In genomic region chr16:19936431-19936830, GRCh38 we compare ENCODE assay signal across 25 cellular contexts.
"Had no signal": no experiment of that assay in that cellular context is flagged by ENCODE, and none has a peak within 500 bp of the region (broad histone marks: within the 10 kb centered on the region; RNA-seq: fewer than 3 reads in every experiment).

No MANE protein-coding gene starts in this region.

- H3K27ac ChIP-seq: dorsolateral prefrontal cortex, gastroesophageal sphincter, neutrophil, right lobe of liver, tibial nerve had no signal

- H3K27ac Mint-ChIP-seq: activated T-cell treated with anti-CD3 and anti-CD28 coated beads, Interleukin-2, amount 50 U/mL, for 72 hours; nephron; progenitor cell of endocrine pancreas; WTC11 had no signal

- H3K9me3 ChIP-seq: gastroesophageal sphincter, neutrophil, right lobe of liver, tibial nerve had no signal

- DNase-seq: activated CD4-positive, alpha-beta T cell treated with anti-CD3 and anti-CD28 coated beads for 1 hour; activated CD4-positive, alpha-beta T cell treated with anti-CD3 and anti-CD28 coated beads, Interleukin-2, amount 50 U/mL, for 1 hour; activated naive CD4-positive, alpha-beta T cell; activated T-cell treated with anti-CD3 and anti-CD28 coated beads for 4 hours; activated T-cell treated with anti-CD3 and anti-CD28 coated beads, Interleukin-2, amount 50 U/mL, for 72 hours; dorsolateral prefrontal cortex; effector memory CD4-positive, alpha-beta T cell; head of caudate nucleus; hippocampal formation; left cardiac atrium; left ventricle myocardium superior; right lobe of liver; stimulated activated CD4-positive, alpha-beta T cell treated with anti-CD3 and anti-CD28 coated beads, Interleukin-2, amount 100 ng/mL, for 48 hours; stimulated activated naive CD4-positive, alpha-beta T cell treated with Interleukin-2 at 50 U/mL for 16 hours had no signal

- H3K4me1 Mint-ChIP-seq: central memory CD8-positive, alpha-beta T cell; nephron had no signal

- H3K36me3 Mint-ChIP-seq: activated naive CD4-positive, alpha-beta T cell treated with anti-CD3 and anti-CD28 coated beads, Interleukin-2, amount 50 U/mL, for 72 hours; WTC11 had no signal

- H3K27me3 ChIP-seq: neutrophil, right lobe of liver, tibial nerve had no signal

- H3K4me3 Mint-ChIP-seq: activated T-cell treated with anti-CD3 and anti-CD28 coated beads, Interleukin-2, amount 50 U/mL, for 72 hours; central memory CD8-positive, alpha-beta T cell; nephron; WTC11 had no signal

- FAIRE-seq: bronchial epithelial cell, colon, keratinocyte had no signal

- H3K4me1 ChIP-seq: gastroesophageal sphincter, right lobe of liver, tibial nerve had no signal

- H3K9me3 Mint-ChIP-seq: activated naive CD4-positive, alpha-beta T cell treated with anti-CD3 and anti-CD28 coated beads, Interleukin-2, amount 50 U/mL, for 72 hours; central memory CD8-positive, alpha-beta T cell; nephron had no signal

- ATAC-seq: activated naive CD4-positive, alpha-beta T cell treated with anti-CD3 and anti-CD28 coated beads, Interleukin-2, amount 50 U/mL, for 72 hours; activated T-cell treated with anti-CD3 and anti-CD28 coated beads, Interleukin-2, amount 50 U/mL, for 72 hours; gastroesophageal sphincter; left cardiac atrium; left ventricle myocardium superior; right lobe of liver; WTC11 had no signal

- H3K36me3 ChIP-seq: gastroesophageal sphincter, neutrophil, right lobe of liver, tibial nerve had no signal

- H3K4me3 ChIP-seq: dorsolateral prefrontal cortex, gastroesophageal sphincter, right lobe of liver, tibial nerve had no signal
